2 cellular contexts compared by ENCODE assay signal in genomic region chr13:37070145-37070695, GRCh38.
TF ChIP-seq lines count a peak whose summit lies in the region.

No MANE protein-coding gene starts in this region.

TF ChIP-seq in HEK293, 187 proteins besides CTCF, POLR2A, EP300 and RAD21:
- TF ChIP-seq ZBTB49 (tag by site-specific recombination; IDR thresholded peaks at IDR 0.05; ENCODE audit: low read depth) (no peak), ZIC2 (tag by site-specific recombination; IDR thresholded peaks at IDR 0.05) (peak; percentile 27; the same call in 1 of the 2 replicates)
- TF ChIP-seq, protein P1, sequence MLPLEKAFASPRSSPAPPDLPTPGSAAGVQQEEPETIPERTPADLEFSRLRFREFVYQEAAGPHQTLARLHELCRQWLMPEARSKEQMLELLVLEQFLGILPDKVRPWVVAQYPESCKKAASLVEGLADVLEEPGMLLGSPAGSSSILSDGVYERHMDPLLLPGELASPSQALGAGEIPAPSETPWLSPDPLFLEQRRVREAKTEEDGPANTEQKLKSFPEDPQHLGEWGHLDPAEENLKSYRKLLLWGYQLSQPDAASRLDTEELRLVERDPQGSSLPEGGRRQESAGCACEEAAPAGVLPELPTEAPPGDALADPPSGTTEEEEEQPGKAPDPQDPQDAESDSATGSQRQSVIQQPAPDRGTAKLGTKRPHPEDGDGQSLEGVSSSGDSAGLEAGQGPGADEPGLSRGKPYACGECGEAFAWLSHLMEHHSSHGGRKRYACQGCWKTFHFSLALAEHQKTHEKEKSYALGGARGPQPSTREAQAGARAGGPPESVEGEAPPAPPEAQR (tag by site-specific recombination; IDR thresholded peaks at IDR 0.05) = no peak

TF ChIP-seq in HepG2, 621 proteins besides CTCF, POLR2A, EP300 and RAD21:
- 0 out of 2 replicates have a peak, but pooled peaks have one; percentile 0 for TF ChIP-seq TCF7 (IDR thresholded peaks at IDR 0.05; ENCODE audit: low read depth)
- TF ChIP-seq, protein P2, sequence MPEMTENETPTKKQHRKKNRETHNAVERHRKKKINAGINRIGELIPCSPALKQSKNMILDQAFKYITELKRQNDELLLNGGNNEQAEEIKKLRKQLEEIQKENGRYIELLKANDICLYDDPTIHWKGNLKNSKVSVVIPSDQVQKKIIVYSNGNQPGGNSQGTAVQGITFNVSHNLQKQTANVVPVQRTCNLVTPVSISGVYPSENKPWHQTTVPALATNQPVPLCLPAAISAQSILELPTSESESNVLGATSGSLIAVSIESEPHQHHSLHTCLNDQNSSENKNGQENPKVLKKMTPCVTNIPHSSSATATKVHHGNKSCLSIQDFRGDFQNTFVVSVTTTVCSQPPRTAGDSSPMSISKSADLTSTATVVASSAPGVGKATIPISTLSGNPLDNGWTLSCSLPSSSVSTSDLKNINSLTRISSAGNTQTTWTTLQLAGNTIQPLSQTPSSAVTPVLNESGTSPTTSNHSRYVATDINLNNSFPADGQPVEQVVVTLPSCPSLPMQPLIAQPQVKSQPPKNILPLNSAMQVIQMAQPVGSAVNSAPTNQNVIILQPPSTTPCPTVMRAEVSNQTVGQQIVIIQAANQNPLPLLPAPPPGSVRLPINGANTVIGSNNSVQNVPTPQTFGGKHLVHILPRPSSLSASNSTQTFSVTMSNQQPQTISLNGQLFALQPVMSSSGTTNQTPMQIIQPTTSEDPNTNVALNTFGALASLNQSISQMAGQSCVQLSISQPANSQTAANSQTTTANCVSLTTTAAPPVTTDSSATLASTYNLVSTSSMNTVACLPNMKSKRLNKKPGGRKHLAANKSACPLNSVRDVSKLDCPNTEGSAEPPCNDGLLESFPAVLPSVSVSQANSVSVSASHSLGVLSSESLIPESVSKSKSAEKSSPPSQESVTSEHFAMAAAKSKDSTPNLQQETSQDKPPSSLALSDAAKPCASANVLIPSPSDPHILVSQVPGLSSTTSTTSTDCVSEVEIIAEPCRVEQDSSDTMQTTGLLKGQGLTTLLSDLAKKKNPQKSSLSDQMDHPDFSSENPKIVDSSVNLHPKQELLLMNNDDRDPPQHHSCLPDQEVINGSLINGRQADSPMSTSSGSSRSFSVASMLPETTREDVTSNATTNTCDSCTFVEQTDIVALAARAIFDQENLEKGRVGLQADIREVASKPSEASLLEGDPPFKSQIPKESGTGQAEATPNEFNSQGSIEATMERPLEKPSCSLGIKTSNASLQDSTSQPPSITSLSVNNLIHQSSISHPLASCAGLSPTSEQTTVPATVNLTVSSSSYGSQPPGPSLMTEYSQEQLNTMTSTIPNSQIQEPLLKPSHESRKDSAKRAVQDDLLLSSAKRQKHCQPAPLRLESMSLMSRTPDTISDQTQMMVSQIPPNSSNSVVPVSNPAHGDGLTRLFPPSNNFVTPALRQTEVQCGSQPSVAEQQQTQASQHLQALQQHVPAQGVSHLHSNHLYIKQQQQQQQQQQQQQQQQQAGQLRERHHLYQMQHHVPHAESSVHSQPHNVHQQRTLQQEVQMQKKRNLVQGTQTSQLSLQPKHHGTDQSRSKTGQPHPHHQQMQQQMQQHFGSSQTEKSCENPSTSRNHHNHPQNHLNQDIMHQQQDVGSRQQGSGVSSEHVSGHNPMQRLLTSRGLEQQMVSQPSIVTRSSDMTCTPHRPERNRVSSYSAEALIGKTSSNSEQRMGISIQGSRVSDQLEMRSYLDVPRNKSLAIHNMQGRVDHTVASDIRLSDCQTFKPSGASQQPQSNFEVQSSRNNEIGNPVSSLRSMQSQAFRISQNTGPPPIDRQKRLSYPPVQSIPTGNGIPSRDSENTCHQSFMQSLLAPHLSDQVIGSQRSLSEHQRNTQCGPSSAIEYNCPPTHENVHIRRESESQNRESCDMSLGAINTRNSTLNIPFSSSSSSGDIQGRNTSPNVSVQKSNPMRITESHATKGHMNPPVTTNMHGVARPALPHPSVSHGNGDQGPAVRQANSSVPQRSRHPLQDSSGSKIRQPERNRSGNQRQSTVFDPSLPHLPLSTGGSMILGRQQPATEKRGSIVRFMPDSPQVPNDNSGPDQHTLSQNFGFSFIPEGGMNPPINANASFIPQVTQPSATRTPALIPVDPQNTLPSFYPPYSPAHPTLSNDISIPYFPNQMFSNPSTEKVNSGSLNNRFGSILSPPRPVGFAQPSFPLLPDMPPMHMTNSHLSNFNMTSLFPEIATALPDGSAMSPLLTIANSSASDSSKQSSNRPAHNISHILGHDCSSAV (CRISPR knock-in tag; IDR thresholded peaks at IDR 0.05; ENCODE audit: borderline replicate concordance) = no peak
- peak; percentile 43; the same call in 1 of the 2 replicates for TF ChIP-seq DRAP1 (CRISPR knock-in tag; IDR thresholded peaks at IDR 0.05)
- no peak for TF ChIP-seq ZNF619 (CRISPR knock-in tag; IDR thresholded peaks at IDR 0.05)
- TF ChIP-seq ZFX (CRISPR knock-in tag; IDR thresholded peaks at IDR 0.05; ENCODE audit: low read depth) = 0 out of 2 replicates have a peak, but pooled peaks have one; percentile 2
- TF ChIP-seq DNMT3B (CRISPR knock-in tag; conservative IDR thresholded peaks at IDR 0.05) = no peak
TF ChIP-seq in HepG2: peak in this region for 3.
